Comparison of ENCODE assay signal across 8 cellular contexts in genomic region chr11:831132-831864, GRCh38. TPM values are rescaled to one million over a fixed set of nuclear protein-coding genes. Genes with fewer than 3 reads are reported as not detected.
A peak's percentile ranks its signal among the peaks of the same experiment; 100 is the strongest.
DNase-seq lines count a peak whose midpoint lies in the region; ATAC-seq and TF ChIP-seq lines count a peak whose summit lies in the region.

No MANE protein-coding gene starts in this region.

- no peak for TF ChIP-seq CTCF in astrocyte of the cerebellum (IDR thresholded peaks at IDR 0.05; ENCODE audit: low read depth, low read length, missing control alignments)
- TF ChIP-seq CTCF in nephron progenitor cell (IDR thresholded peaks at IDR 0.05) = no peak
- TF ChIP-seq CTCF in stomach (IDR thresholded peaks at IDR 0.05) = no peak

- peaks cover 82 to 97% (median 95%) of the 10 kb centered on the region in 4 donors for H3K4me1 ChIP-seq in stomach

- TF ChIP-seq POLR2A in stomach (IDR thresholded peaks at IDR 0.05) = no peak

- H3K4me1 Mint-ChIP-seq in nephron progenitor cell = peaks cover 49% of the 10 kb centered on the region

- no peak overlapping the region for H3K27ac Mint-ChIP-seq in nephron progenitor cell

- H3K9me3 ChIP-seq in stomach = no peaks in the 10 kb centered on the region

- peaks cover 0 to 64% (median 40%) of the 10 kb centered on the region in 3 donors for H3K27me3 ChIP-seq in stomach

- H3K36me3 ChIP-seq in stomach = peaks cover 4 to 6% (median 5%) of the 10 kb centered on the region in 4 donors

- no peaks in the 10 kb centered on the region for H3K36me3 Mint-ChIP-seq in nephron progenitor cell (ENCODE audit: low read depth)

- 58 to 73% (median 60%) methylated on average over 24 to 31 of the region's 31 CpGs for WGBS in stomach, 5 donors

- H3K27ac ChIP-seq in stomach = no peak overlapping the region

- no peaks in the 10 kb centered on the region for H3K9me3 Mint-ChIP-seq in nephron progenitor cell

- H3K27me3 Mint-ChIP-seq in nephron progenitor cell (ENCODE audit: low read depth, poor library complexity) = peaks cover 58% of the 10 kb centered on the region

- no peak for ATAC-seq in HG02798 (IDR thresholded peaks at IDR 0.05; ENCODE audit: poor library complexity, unreplicated experiment)

- DNase-seq in COLO668 (lab: John Stamatoyannopoulos, UW; ENCODE audit: unreplicated experiment) (peak; percentile 3), HK-2 (ENCODE audit: unreplicated experiment) (peak; percentile 60), astrocyte of the cerebellum (ENCODE audit: low read depth) (no peak), nephron progenitor cell (no peak), medulla oblongata (ENCODE audit: extremely low spot score) (no peak), NCI-H187 (lab: John Stamatoyannopoulos, UW) (no peak), stomach (no peak)

- H3K4me3 Mint-ChIP-seq in nephron progenitor cell = peak overlapping the region; percentile 78

- intact Hi-C loops in stomach (cut with DNase I; ENCODE audit: low total_unique reads) = no loop called here

- no peak for TF ChIP-seq EP300 in stomach (IDR thresholded peaks at IDR 0.05)

- H3K4me3 ChIP-seq in astrocyte of the cerebellum (ENCODE audit: low read depth, low read length) (peak overlapping the region; percentile 30), stomach (peak overlapping the region in 2 of 4 donors; percentile 35 to 54)

- in situ Hi-C loops in astrocyte of the cerebellum (cut with HindIII; ENCODE audit: low sequenced_read_pairs) = no loop called here

RNA-seq across cellular contexts. Expression of gene CD151, which starts 1.5 kb away (rescaled TPM):
- 100 to 1,000 TPM; 103 to 293 (median 157) TPM for total RNA-seq in stomach
- 100 to 1,000 TPM in 2 of 3 donors, 10 to 100 TPM in 1; 66.7 to 262 (median 206) TPM for polyA plus RNA-seq in stomach

RNA-seq across cellular contexts. Expression of gene CRACR2B, which starts 3.6 kb away (rescaled TPM):
- total RNA-seq in stomach = 100 to 1,000 TPM in 4 of 5 donors, 10 to 100 TPM in 1; 12.7 to 556 (median 165) TPM
- 100 to 1,000 TPM; 105 to 133 (median 119) TPM for polyA plus RNA-seq in stomach

RNA-seq across cellular contexts. Expression of gene POLR2L, which starts 11.0 kb away (rescaled TPM):
- 100 to 1,000 TPM in 1 of 5 donors, 10 to 100 TPM in 4; 13.8 to 407 (median 63.4) TPM for total RNA-seq in stomach
- polyA plus RNA-seq in stomach = 100 to 1,000 TPM; 130 to 160 (median 152) TPM

RNA-seq across cellular contexts. Expression of gene TSPAN4, which starts 11.4 kb away (rescaled TPM):
- total RNA-seq in stomach = 100 to 1,000 TPM in 1 of 5 donors, 10 to 100 TPM in 4; 20.5 to 116 (median 29.7) TPM
- 10 to 100 TPM; 10.5 to 29.8 (median 26.4) TPM for polyA plus RNA-seq in stomach

RNA-seq across cellular contexts. Expression of gene PNPLA2, which starts 12.6 kb away (rescaled TPM):
- 100 to 1,000 TPM in 3 of 5 donors, 10 to 100 TPM in 2; 33.4 to 385 (median 139) TPM for total RNA-seq in stomach
- 10 to 100 TPM; 41.7 to 85.1 (median 77.8) TPM for polyA plus RNA-seq in stomach

Comparison
In these comparisons a context has a peak if more than half of its experiments do, and no peak if none do; other contexts are left out.
1. DNase-seq: peak in COLO668 (single experiment) and HK-2 (single experiment); none in astrocyte of the cerebellum (single experiment), nephron progenitor cell (single experiment), medulla oblongata (single experiment), NCI-H187 (0 of 2) and stomach (single experiment).